ENCODE assay signal across 14 cellular contexts in the genomic region with DNA sequence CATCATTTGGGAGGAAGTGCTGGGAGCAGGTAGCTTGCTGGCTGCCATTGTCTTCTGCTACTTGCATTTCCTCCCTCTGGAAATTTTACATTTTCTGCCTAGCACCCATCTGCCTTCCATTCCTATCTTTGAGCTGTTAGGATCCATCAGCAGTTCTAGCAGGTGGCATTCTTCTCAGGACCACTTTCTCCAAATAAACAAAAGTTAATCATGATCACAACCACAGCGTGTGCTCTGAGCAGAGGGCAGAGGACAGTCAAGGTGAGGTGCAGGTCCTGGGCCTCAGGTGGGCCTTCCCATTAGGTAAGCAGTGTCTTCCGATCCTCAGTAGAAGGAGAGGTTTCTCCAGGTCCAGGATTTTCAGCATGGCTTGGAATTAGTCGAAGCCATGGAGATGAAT.
"Had no signal": no experiment of that assay in that cellular context is flagged by ENCODE, and none has a peak within 500 bp of the region (broad histone marks: within the 10 kb centered on the region; RNA-seq: fewer than 3 reads in every experiment).

No MANE protein-coding gene starts in this region.

- H3K27ac Mint-ChIP-seq: activated CD4-positive, alpha-beta T cell treated with anti-CD3 and anti-CD28 coated beads for 36 hours; activated T-helper 17 cell treated with anti-CD3 and anti-CD28 coated beads, Interleukin-2, amount 50 U/mL, for 72 hours had no signal

- H3K27me3 Mint-ChIP-seq: activated CD4-positive, alpha-beta T cell treated with anti-CD3 and anti-CD28 coated beads for 36 hours; activated T-helper 17 cell treated with anti-CD3 and anti-CD28 coated beads, Interleukin-2, amount 50 U/mL, for 72 hours had no signal

- ATAC-seq: activated CD4-positive, alpha-beta T cell treated with anti-CD3 and anti-CD28 coated beads for 36 hours; activated T-helper 17 cell treated with anti-CD3 and anti-CD28 coated beads, Interleukin-2, amount 50 U/mL, for 72 hours; left lobe of liver had no signal

- H3K36me3 ChIP-seq: breast epithelium, thyroid gland had no signal

- FAIRE-seq: endothelial cell of umbilical vein, islet of Langerhans, urothelium cell line had no signal

- DNase-seq: activated CD4-positive, alpha-beta T cell treated with anti-CD3 and anti-CD28 coated beads for 36 hours; activated naive CD4-positive, alpha-beta T cell treated with anti-CD3 and anti-CD28 coated beads, Interleukin-2, amount 50 U/mL, for 16 hours; activated T-cell treated with anti-CD3 and anti-CD28 coated beads for 4 hours; foreskin melanocyte; nephron progenitor cell; stimulated activated CD4-positive, alpha-beta T cell treated with anti-CD3 and anti-CD28 coated beads, Interleukin-4, amount 100 ng/mL, for 1 hour; stimulated activated CD8-positive, alpha-beta memory T cell treated with anti-CD3 and anti-CD28 coated beads, Interleukin-4, amount 100 ng/mL, for 48 hours; thyroid gland had no signal

- H3K9me3 Mint-ChIP-seq: activated T-helper 17 cell treated with anti-CD3 and anti-CD28 coated beads, Interleukin-2, amount 50 U/mL, for 72 hours had no signal

- H3K9me3 ChIP-seq: breast epithelium, thyroid gland had no signal

- H3K4me3 Mint-ChIP-seq: activated CD4-positive, alpha-beta T cell treated with anti-CD3 and anti-CD28 coated beads for 36 hours; activated T-helper 17 cell treated with anti-CD3 and anti-CD28 coated beads, Interleukin-2, amount 50 U/mL, for 72 hours; nephron progenitor cell had no signal

- H3K27me3 ChIP-seq: breast epithelium, thyroid gland had no signal

- H3K27ac ChIP-seq: breast epithelium, thyroid gland had no signal

- H3K4me1 ChIP-seq: breast epithelium had no signal

- H3K4me3 ChIP-seq: breast epithelium, thyroid gland had no signal
